ENCODE assay signal across 1 cellular context in the genomic region with DNA sequence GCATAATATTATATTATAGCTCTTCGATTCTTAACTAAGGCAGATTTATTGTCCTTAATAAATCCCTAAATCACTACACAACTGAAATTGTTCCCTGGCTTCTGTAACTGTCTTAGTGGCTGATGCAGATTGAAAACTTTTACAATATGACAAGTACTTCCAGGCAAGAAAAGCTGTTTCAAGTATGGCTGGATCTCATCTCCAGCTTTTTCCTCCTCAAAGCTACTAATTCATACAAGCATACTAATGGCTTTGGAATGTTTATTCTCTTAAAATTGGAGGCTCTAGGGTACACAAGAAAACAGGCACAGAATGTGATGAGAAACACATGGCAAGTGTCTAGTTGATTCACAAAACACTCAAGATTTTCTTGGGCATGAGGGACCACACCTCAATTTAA.
TF ChIP-seq lines count a peak whose summit lies in the region.

No MANE protein-coding gene starts in this region.

TF ChIP-seq in IMR-90, 13 proteins besides CTCF, POLR2A, EP300 and RAD21 (continued from another document):
- TF ChIP-seq, protein P1, sequence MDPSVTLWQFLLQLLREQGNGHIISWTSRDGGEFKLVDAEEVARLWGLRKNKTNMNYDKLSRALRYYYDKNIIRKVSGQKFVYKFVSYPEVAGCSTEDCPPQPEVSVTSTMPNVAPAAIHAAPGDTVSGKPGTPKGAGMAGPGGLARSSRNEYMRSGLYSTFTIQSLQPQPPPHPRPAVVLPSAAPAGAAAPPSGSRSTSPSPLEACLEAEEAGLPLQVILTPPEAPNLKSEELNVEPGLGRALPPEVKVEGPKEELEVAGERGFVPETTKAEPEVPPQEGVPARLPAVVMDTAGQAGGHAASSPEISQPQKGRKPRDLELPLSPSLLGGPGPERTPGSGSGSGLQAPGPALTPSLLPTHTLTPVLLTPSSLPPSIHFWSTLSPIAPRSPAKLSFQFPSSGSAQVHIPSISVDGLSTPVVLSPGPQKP (IDR thresholded peaks at IDR 0.05; ENCODE audit: borderline replicate concordance, low read depth, low read length), result no peak
- TF ChIP-seq MXI1 (IDR thresholded peaks at IDR 0.05; ENCODE audit: borderline replicate concordance, low read depth, low read length) (no peak), FOS (IDR thresholded peaks at IDR 0.05; ENCODE audit: low read depth, low read length) (no peak), MAZ (IDR thresholded peaks at IDR 0.05; ENCODE audit: borderline replicate concordance, low read depth, low read length) (no peak), RCOR1 (IDR thresholded peaks at IDR 0.05; ENCODE audit: insufficient replicate concordance, low read length) (no peak), RFX5 (IDR thresholded peaks at IDR 0.05; ENCODE audit: low read depth, low read length) (no peak), CEBPB (IDR thresholded peaks at IDR 0.05; ENCODE audit: low read depth, low read length) (no peak)
